ENCODE assay signal across 14 cellular contexts in the genomic region with DNA sequence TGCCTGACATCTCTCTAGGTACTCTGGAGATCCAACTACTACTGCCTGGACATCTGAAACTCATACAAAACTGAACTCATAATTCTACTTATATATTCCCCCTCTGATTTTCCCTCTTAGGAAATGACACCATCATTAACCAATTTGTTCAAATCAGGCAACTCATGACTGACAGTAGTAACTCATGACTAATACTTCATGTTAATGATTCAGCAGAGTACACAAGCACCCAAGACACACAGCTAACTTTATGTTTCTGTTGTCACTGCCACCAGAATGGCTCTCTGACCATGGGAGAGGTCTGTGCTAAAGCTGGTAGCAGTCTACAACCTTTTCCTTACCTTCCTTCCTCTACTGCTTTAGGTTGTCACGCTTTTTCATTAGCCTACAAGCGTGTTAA.
A peak's percentile ranks its signal among the peaks of the same experiment; 100 is the strongest.
DNase-seq lines count a peak whose midpoint lies in the region; ATAC-seq and TF ChIP-seq lines count a peak whose summit lies in the region.
"Had no signal": no experiment of that assay in that cellular context is flagged by ENCODE, and none has a peak within 500 bp of the region (broad histone marks: within the 10 kb centered on the region; RNA-seq: fewer than 3 reads in every experiment).

No MANE protein-coding gene starts in this region.

- H2AFZ ChIP-seq in PC-9 = no peak overlapping the region

- WGBS in psoas muscle, 3 donors = 97 to 100% (median 99%) methylated on average over 2 of the region's 2 CpGs
- 98 to 100% methylated on average over 2 of the region's 2 CpGs for WGBS in thyroid gland, 2 donors

- CTCF ChIA-PET in PC-9 (lab: Charles Lee) = no interaction called here

- no peaks in the 10 kb centered on the region for H3F3A ChIP-seq in PC-9 (ENCODE audit: insufficient read depth, low read depth)

- no TSS peak for BruUV-seq in PC-9 (replicated peaks; lab: Mats Ljungman, UMichigan)

- H3K27ac ChIP-seq in PC-9 = peak overlapping the region; percentile 35
- peak overlapping the region; percentile 53 for H3K27ac ChIP-seq in psoas muscle
- no peak overlapping the region for H3K27ac ChIP-seq in thyroid gland

- no peaks in the 10 kb centered on the region for H4K20me1 ChIP-seq in PC-9 (ENCODE audit: insufficient read depth)

- POLR2A ChIA-PET in PC-9 (lab: Charles Lee; ENCODE audit: unreplicated experiment) = no interaction called here

- H3K9me2 ChIP-seq in PC-9 (ENCODE audit: insufficient read depth) = no peaks in the 10 kb centered on the region

- intact Hi-C loops in PC-9 (cut with micrococcal nuclease; ENCODE audit: unreplicated experiment) = no loop called here
- intact Hi-C loops in psoas muscle (cut with DNase I) = no loop called here
- intact Hi-C loops in thyroid gland (cut with DNase I) = no loop called here

- DNase-seq in activated CD4-positive, CD25-positive, alpha-beta regulatory T cell treated with anti-CD3 and anti-CD28 coated beads, Interleukin-2, amount 50 U/mL, for 72 hours = no peak
- DNase-seq in PC-9 (peak in 1 of 2 experiments; percentile 46), psoas muscle (no peak), thyroid gland (no peak), NCI-H1105 (lab: John Stamatoyannopoulos, UW) (no peak)
- DNase-seq: amygdala; effector memory CD8-positive, alpha-beta T cell; NCI-H1694; right cardiac atrium; SW 1271 had no signal

- ATAC-seq in activated CD4-positive, CD25-positive, alpha-beta regulatory T cell treated with anti-CD3 and anti-CD28 coated beads, Interleukin-2, amount 50 U/mL, for 24 hours = peak; percentile 87 to 95
- ATAC-seq in esophagus mucosa (peak; percentile 58), psoas muscle (peak; percentile 64 to 82 (median 70)), HG03139 (IDR thresholded peaks at IDR 0.05; ENCODE audit: unreplicated experiment) (no peak)
- ATAC-seq: effector memory CD8-positive, alpha-beta T cell; GM12878; right cardiac atrium had no signal

- H3K27me3 ChIP-seq in PC-9 (ENCODE audit: insufficient read depth, low read depth) (no peaks in the 10 kb centered on the region), psoas muscle (ENCODE audit: insufficient read depth in 3 of 3, low read length in 2 of 3) (no peaks in the 10 kb centered on the region), thyroid gland (no peaks in the 10 kb centered on the region)

- TF ChIP-seq CTCF in PC-9 (conservative IDR thresholded peaks at IDR 0.05) (no peak), psoas muscle (IDR thresholded peaks at IDR 0.05) (no peak), thyroid gland (IDR thresholded peaks at IDR 0.05) (no peak)

- H3K4me1 ChIP-seq in PC-9 (replicated peaks; ENCODE audit: insufficient read depth) (peaks cover 14% of the 10 kb centered on the region), psoas muscle (no peaks in the 10 kb centered on the region), thyroid gland (peaks cover 0 to 7% of the 10 kb centered on the region in 2 donors)

- no peak overlapping the region for H3K4me2 ChIP-seq in PC-9

- no peaks in the 10 kb centered on the region for H3K79me2 ChIP-seq in PC-9 (ENCODE audit: low read depth)

- no peak for TF ChIP-seq POLR2A in thyroid gland (IDR thresholded peaks at IDR 0.05)

- H3K4me3 ChIP-seq in PC-9 (no peak overlapping the region), psoas muscle (no peak overlapping the region), thyroid gland (replicated peaks in 1 of 3) (no peak overlapping the region)
- H3K4me3 ChIP-seq: GM12878 had no signal

- H3K36me3 ChIP-seq in PC-9 (ENCODE audit: low read depth) = no peaks in the 10 kb centered on the region
- peaks cover 0 to 85% of the 10 kb centered on the region in 2 donors for H3K36me3 ChIP-seq in psoas muscle (ENCODE audit: insufficient read depth in 1 of 2, low read depth in 1 of 2)
- H3K36me3 ChIP-seq in thyroid gland = peaks cover 18 to 20% of the 10 kb centered on the region in 2 donors

- H3K9me3 ChIP-seq in PC-9 (ENCODE audit: insufficient read depth, low read depth) = no peaks in the 10 kb centered on the region
- H3K9me3 ChIP-seq in psoas muscle = no peaks in the 10 kb centered on the region
- H3K9me3 ChIP-seq in thyroid gland = no peaks in the 10 kb centered on the region

Comparison
In these comparisons a context has a peak if more than half of its experiments do, and no peak if none do; other contexts are left out.
1. H3K27ac ChIP-seq: peak in PC-9 (single experiment) and psoas muscle (single experiment); none in thyroid gland (0 of 3).